1 cellular context compared by ENCODE assay signal in the genomic region with DNA sequence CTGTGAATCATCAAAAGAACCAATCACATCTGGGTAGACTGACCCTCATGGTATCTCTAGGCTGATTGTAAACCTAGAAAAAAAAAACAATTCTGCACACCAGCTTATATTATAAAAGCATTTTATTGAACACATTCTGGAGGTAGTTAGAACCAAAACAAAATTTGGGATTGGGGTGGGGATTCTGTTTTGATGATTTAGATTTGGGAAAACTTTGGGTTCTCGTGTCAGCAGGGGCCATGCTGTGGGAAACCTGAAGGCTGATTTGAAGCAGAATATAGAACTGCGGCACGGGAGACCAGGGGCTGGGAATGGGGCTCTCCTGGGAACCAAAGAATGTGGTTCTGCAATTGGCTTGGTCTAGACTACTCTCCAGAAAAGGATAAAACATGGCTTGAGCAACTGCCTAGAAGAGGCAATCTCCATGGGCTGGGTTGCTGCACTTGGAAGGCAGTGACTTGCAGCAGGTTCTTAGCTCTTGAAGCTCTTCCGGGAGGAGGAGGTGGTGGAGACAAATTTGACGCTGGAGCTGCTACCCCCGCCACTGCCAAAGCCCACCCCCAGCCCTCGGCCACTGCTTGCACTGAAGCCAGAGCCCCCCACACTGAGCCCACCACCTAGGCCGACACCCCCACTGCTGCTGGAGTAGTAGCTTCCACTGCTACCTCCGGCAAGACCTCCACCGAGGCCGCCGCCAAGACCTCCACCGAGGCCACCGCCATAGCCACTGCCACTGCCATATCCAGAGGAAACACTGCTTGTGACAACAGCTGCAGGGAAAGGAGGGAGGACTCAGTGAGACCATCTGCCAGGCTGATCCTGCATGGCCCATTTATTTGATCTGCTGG.
TF ChIP-seq lines count a peak whose summit lies in the region.

No MANE protein-coding gene starts in this region.

TF ChIP-seq in HEK293T, 16 proteins besides CTCF, POLR2A, EP300 and RAD21:
- TF ChIP-seq L3MBTL2 (conservative IDR thresholded peaks at IDR 0.05) (no peak), TARDBP (IDR thresholded peaks at IDR 0.05) (no peak), FOXA1 (IDR thresholded peaks at IDR 0.05) (no peak), ZNF384 (IDR thresholded peaks at IDR 0.05) (no peak), HDGF (IDR thresholded peaks at IDR 0.05; ENCODE audit: borderline replicate concordance) (no peak), FOXM1 (IDR thresholded peaks at IDR 0.05; ENCODE audit: borderline replicate concordance) (no peak), NFRKB (IDR thresholded peaks at IDR 0.05) (no peak), SP1 (IDR thresholded peaks at IDR 0.05) (no peak), SUZ12 (IDR thresholded peaks at IDR 0.05) (no peak)
- TF ChIP-seq, protein P1, sequence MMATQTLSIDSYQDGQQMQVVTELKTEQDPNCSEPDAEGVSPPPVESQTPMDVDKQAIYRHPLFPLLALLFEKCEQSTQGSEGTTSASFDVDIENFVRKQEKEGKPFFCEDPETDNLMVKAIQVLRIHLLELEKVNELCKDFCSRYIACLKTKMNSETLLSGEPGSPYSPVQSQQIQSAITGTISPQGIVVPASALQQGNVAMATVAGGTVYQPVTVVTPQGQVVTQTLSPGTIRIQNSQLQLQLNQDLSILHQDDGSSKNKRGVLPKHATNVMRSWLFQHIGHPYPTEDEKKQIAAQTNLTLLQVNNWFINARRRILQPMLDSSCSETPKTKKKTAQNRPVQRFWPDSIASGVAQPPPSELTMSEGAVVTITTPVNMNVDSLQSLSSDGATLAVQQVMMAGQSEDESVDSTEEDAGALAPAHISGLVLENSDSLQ (IDR thresholded peaks at IDR 0.05), result no peak
